In genomic region chr6:25192562-25192961, GRCh38 we compare ENCODE assay signal across 13 cellular contexts.
DNase-seq lines count a peak whose midpoint lies in the region; ATAC-seq and TF ChIP-seq lines count a peak whose summit lies in the region.
"Had no signal": no experiment of that assay in that cellular context is flagged by ENCODE, and none has a peak within 500 bp of the region (broad histone marks: within the 10 kb centered on the region; RNA-seq: fewer than 3 reads in every experiment).

No MANE protein-coding gene starts in this region.

- no peaks in the 10 kb centered on the region for H3K79me2 ChIP-seq in GM23338 (replicated peaks; ENCODE audit: insufficient read depth)
- no peaks in the 10 kb centered on the region for H3K79me2 ChIP-seq in hepatocyte

- no peak overlapping the region for H3K4me3 Mint-ChIP-seq in GM23338

- no peaks in the 10 kb centered on the region for H3F3A ChIP-seq in GM23338 (replicated peaks; ENCODE audit: low read depth)

- H3K9me3 ChIP-seq in hepatocyte (ENCODE audit: low read depth) (no peaks in the 10 kb centered on the region), spleen (no peaks in the 10 kb centered on the region), SJCRH30 (replicated peaks) (no peaks in the 10 kb centered on the region)
- H3K9me3 ChIP-seq: pancreas had no signal

- H3K36me3 ChIP-seq in GM23338 (ENCODE audit: insufficient read depth) (no peaks in the 10 kb centered on the region), hepatocyte (replicated peaks; ENCODE audit: insufficient read depth, low read depth) (no peaks in the 10 kb centered on the region), spleen (no peaks in the 10 kb centered on the region), SJCRH30 (no peaks in the 10 kb centered on the region)
- H3K36me3 ChIP-seq: pancreas had no signal

- TF ChIP-seq POLR2A in spleen (IDR thresholded peaks at IDR 0.05), result no peak
- no peak for TF ChIP-seq POLR2A in lower leg skin (IDR thresholded peaks at IDR 0.05)

- intact Hi-C loops in spleen (cut with DNase I; ENCODE audit: low total_unique reads), result no loop called here
- intact Hi-C loops in lower leg skin (cut with DNase I; ENCODE audit: low total_unique reads), result no loop called here

- H4K20me1 ChIP-seq in GM23338 (replicated peaks; ENCODE audit: insufficient read depth) (no peaks in the 10 kb centered on the region), hepatocyte (ENCODE audit: insufficient read depth, poor library complexity, severe bottlenecking) (no peaks in the 10 kb centered on the region)

- TF ChIP-seq CTCF in GM23338 (conservative IDR thresholded peaks at IDR 0.05; ENCODE audit: low read depth in 2 of 2), result no peak
- TF ChIP-seq CTCF in hepatocyte (IDR thresholded peaks at IDR 0.05; ENCODE audit: poor library complexity), result no peak
- no peak for TF ChIP-seq CTCF in spleen (IDR thresholded peaks at IDR 0.05 in 8 of 11, conservative IDR thresholded peaks at IDR 0.05 in 3 of 11)
- no peak for TF ChIP-seq CTCF in lower leg skin (IDR thresholded peaks at IDR 0.05)

- H3K4me1 ChIP-seq in GM23338 (ENCODE audit: insufficient read depth), result no peaks in the 10 kb centered on the region
- peaks cover 7% of the 10 kb centered on the region for H3K4me1 ChIP-seq in hepatocyte (ENCODE audit: insufficient read depth)
- H3K4me1 ChIP-seq in spleen, result peaks cover 0 to 7% (median 0%) of the 10 kb centered on the region in 6 donors
- no peaks in the 10 kb centered on the region for H3K4me1 ChIP-seq in SJCRH30
- H3K4me1 ChIP-seq: pancreas had no signal

- no peaks in the 10 kb centered on the region; the same call in 2 of the 3 replicates for H3K4me1 Mint-ChIP-seq in GM23338

- H3K27ac ChIP-seq in GM23338 (ENCODE audit: low read depth) (no peak overlapping the region), hepatocyte (peak overlapping the region; percentile 72), spleen (peak overlapping the region in 7 of 8 donors; percentile 10 to 79 (median 73)), SJCRH30 (no peak overlapping the region)

- no peak overlapping the region for H3K27ac Mint-ChIP-seq in GM23338
- H3K27ac Mint-ChIP-seq: activated T-helper 2 cell treated with anti-CD3 and anti-CD28 coated beads, Interferon-gamma antibody, Interleukin-2, Interleukin-4, amounts not matched to agents 10 μg/mL and 5 μg/mL and 100 μg/mL, durations not matched to agents 14 hours and 24 hours and 36 hours had no signal

- H3K4me3 ChIP-seq in GM23338 (no peak overlapping the region), hepatocyte (no peak overlapping the region), spleen (no peak overlapping the region), SJCRH30 (no peak overlapping the region), lower leg skin (ENCODE audit: low read depth, poor library complexity, severe bottlenecking) (no peak overlapping the region)
- H3K4me3 ChIP-seq: pancreas had no signal

- no peaks in the 10 kb centered on the region for H3K36me3 Mint-ChIP-seq in GM23338 (ENCODE audit: low read depth)

- H3K9me2 ChIP-seq in GM23338 (ENCODE audit: insufficient read depth), result no peaks in the 10 kb centered on the region
- H3K9me2 ChIP-seq in hepatocyte (replicated peaks; ENCODE audit: insufficient read depth), result no peaks in the 10 kb centered on the region

- WGBS in hepatocyte (ENCODE audit: low lambda C conversion rate, missing lambda C conversion rate), result 87% methylated on average over 2 of the region's 2 CpGs
- WGBS in spleen, 5 donors, result 80 to 96% (median 87%) methylated on average over 2 of the region's 2 CpGs
- 24 to 27% methylated on average over 2 of the region's 2 CpGs for WGBS in lower leg skin, 2 donors

- H3K4me2 ChIP-seq in GM23338, result no peak overlapping the region
- H3K4me2 ChIP-seq in hepatocyte, result no peak overlapping the region

- ATAC-seq in GM23338 (peak; percentile 59), HG03439 (IDR thresholded peaks at IDR 0.05; ENCODE audit: unreplicated experiment) (no peak)

- no peaks in the 10 kb centered on the region for H3K27me3 Mint-ChIP-seq in GM23338 (ENCODE audit: insufficient read depth, low read depth, poor library complexity)

- H2AFZ ChIP-seq in GM23338 (peak overlapping the region; percentile 28), hepatocyte (no peak overlapping the region)

- no peaks in the 10 kb centered on the region for H3K27me3 ChIP-seq in GM23338 (ENCODE audit: insufficient read depth)
- H3K27me3 ChIP-seq in hepatocyte, result no peaks in the 10 kb centered on the region
- no peaks in the 10 kb centered on the region for H3K27me3 ChIP-seq in spleen (replicated peaks in 1 of 7)
- H3K27me3 ChIP-seq in SJCRH30, result no peaks in the 10 kb centered on the region
- H3K27me3 ChIP-seq: pancreas had no signal

- H3K9me3 Mint-ChIP-seq in GM23338, result no peaks in the 10 kb centered on the region
- H3K9me3 Mint-ChIP-seq: activated T-helper 2 cell treated with anti-CD3 and anti-CD28 coated beads, Interferon-gamma antibody, Interleukin-2, Interleukin-4, amounts not matched to agents 10 μg/mL and 5 μg/mL and 100 μg/mL, durations not matched to agents 14 hours and 24 hours and 36 hours had no signal

- DNase-seq in GM23338 (ENCODE audit: low spot score) (peak; percentile 22), amniotic epithelial cell (ENCODE audit: low read depth) (peak; percentile 58), hepatocyte (ENCODE audit: low spot score) (no peak), spleen (no peak), SJCRH30 (no peak), lower leg skin (ENCODE audit: low spot score in 2 of 2) (no peak), anterior cingulate cortex (lab: John Stamatoyannopoulos, UW) (no peak)
- DNase-seq: COR-L47, NCI-H187 treated with DMSO at 0.1 percent for 48 hours, OCI-M1, pancreas had no signal

TF ChIP-seq in GM23338, 12 proteins besides CTCF, POLR2A, EP300 and RAD21:
- no peak for TF ChIP-seq EZH2phosphoT487 (IDR thresholded peaks at IDR 0.05; ENCODE audit: unreplicated experiment)
- TF ChIP-seq POLR2AphosphoS5 (IDR thresholded peaks at IDR 0.05; ENCODE audit: low read depth), result no peak
- no peak for TF ChIP-seq STAT1 (IDR thresholded peaks at IDR 0.05; ENCODE audit: unreplicated experiment)
- no peak for TF ChIP-seq ZNF114 (CRISPR knock-in tag; IDR thresholded peaks at IDR 0.05)
- no peak for TF ChIP-seq JUNB (IDR thresholded peaks at IDR 0.05; ENCODE audit: unreplicated experiment)
- TF ChIP-seq NANOG (IDR thresholded peaks at IDR 0.05; ENCODE audit: borderline replicate concordance), result no peak
- TF ChIP-seq ETS1 (IDR thresholded peaks at IDR 0.05), result no peak
- TF ChIP-seq ZNF331 (CRISPR knock-in tag; IDR thresholded peaks at IDR 0.05; ENCODE audit: low read depth), result no peak

Comparison
In these comparisons a context has a peak if more than half of its experiments do, and no peak if none do; other contexts are left out.
1. DNase-seq: peak in GM23338 (single experiment) and amniotic epithelial cell (single experiment); none in hepatocyte (single experiment), spleen (single experiment), SJCRH30 (0 of 2), lower leg skin (0 of 2) and anterior cingulate cortex (0 of 58).
2. H3K27ac ChIP-seq: peak in hepatocyte (single experiment) and spleen (7 of 8); none in GM23338 (single experiment) and SJCRH30 (single experiment).